In genomic region chr3:197737319-197737649, GRCh38 we compare ENCODE assay signal across 8 cellular contexts. TPM values are rescaled to one million over a fixed set of nuclear protein-coding genes. Genes with fewer than 3 reads are reported as not detected.
DNase-seq lines count a peak whose midpoint lies in the region; ATAC-seq and TF ChIP-seq lines count a peak whose summit lies in the region.

No MANE protein-coding gene starts in this region.

- H3K27ac ChIP-seq in upper lobe of right lung, result peak overlapping the region; percentile 85

- WGBS in lower leg skin, 2 donors, result 0% methylated on average over 6 of the region's 6 CpGs

- no peaks in the 10 kb centered on the region for H3K9me3 ChIP-seq in upper lobe of right lung

- no peaks in the 10 kb centered on the region for H3K36me3 Mint-ChIP-seq in activated naive CD4-positive, alpha-beta T cell treated with anti-CD3 and anti-CD28 coated beads, Interleukin-2, amount 50 U/mL, for 24 hours

- H3K4me1 ChIP-seq in upper lobe of right lung, result peaks cover 15% of the 10 kb centered on the region

- intact Hi-C loops in lower leg skin (cut with DNase I; ENCODE audit: low total_unique reads) (no loop called here), upper lobe of right lung (cut with DNase I) (no loop called here)

- TF ChIP-seq POLR2A in lower leg skin (IDR thresholded peaks at IDR 0.05), result no peak

- DNase-seq in activated naive CD4-positive, alpha-beta T cell (lab: John Stamatoyannopoulos, UW), result no peak
- DNase-seq in astrocyte of the spinal cord (ENCODE audit: low read depth, low spot score), result no peak
- peak in 1 of 2 donors; percentile 80 for DNase-seq in lower leg skin (ENCODE audit: low spot score in 2 of 2)
- no peak for DNase-seq in upper lobe of right lung
- DNase-seq in NCI-H226, result no peak
- no peak for DNase-seq in NOMO-1 (lab: John Stamatoyannopoulos, UW; ENCODE audit: unreplicated experiment in 2 of 2)

- ATAC-seq in upper lobe of right lung (no peak), GM19395 (IDR thresholded peaks at IDR 0.05; ENCODE audit: unreplicated experiment) (no peak)

- in situ Hi-C loops in astrocyte of the spinal cord (cut with HindIII; ENCODE audit: low sequenced_read_pairs), result no loop called here

- H3K9me3 Mint-ChIP-seq in activated naive CD4-positive, alpha-beta T cell treated with anti-CD3 and anti-CD28 coated beads, Interleukin-2, amount 50 U/mL, for 24 hours, result no peaks in the 10 kb centered on the region

- H3K4me3 Mint-ChIP-seq in activated naive CD4-positive, alpha-beta T cell treated with anti-CD3 and anti-CD28 coated beads, Interleukin-2, amount 50 U/mL, for 24 hours, result peak overlapping the region; percentile 97

- TF ChIP-seq CTCF in astrocyte of the spinal cord (IDR thresholded peaks at IDR 0.05; ENCODE audit: low read depth, low read length), result no peak
- no peak for TF ChIP-seq CTCF in lower leg skin (IDR thresholded peaks at IDR 0.05)
- no peak for TF ChIP-seq CTCF in upper lobe of right lung (IDR thresholded peaks at IDR 0.05)

- no peaks in the 10 kb centered on the region for H3K36me3 ChIP-seq in upper lobe of right lung

- H3K4me1 Mint-ChIP-seq in activated naive CD4-positive, alpha-beta T cell treated with anti-CD3 and anti-CD28 coated beads, Interleukin-2, amount 50 U/mL, for 24 hours, result peaks cover 31% of the 10 kb centered on the region

- no peaks in the 10 kb centered on the region for H3K27me3 ChIP-seq in upper lobe of right lung

- peak overlapping the region; percentile 74 for H3K4me3 ChIP-seq in astrocyte of the spinal cord (ENCODE audit: low read depth, low read length)
- peak overlapping the region; percentile 61 for H3K4me3 ChIP-seq in lower leg skin (ENCODE audit: low read depth, poor library complexity, severe bottlenecking)
- H3K4me3 ChIP-seq in upper lobe of right lung, result peak overlapping the region; percentile 95

- peak overlapping the region; percentile 80 for H3K27ac Mint-ChIP-seq in activated naive CD4-positive, alpha-beta T cell treated with anti-CD3 and anti-CD28 coated beads, Interleukin-2, amount 50 U/mL, for 24 hours

- no peaks in the 10 kb centered on the region for H3K27me3 Mint-ChIP-seq in activated naive CD4-positive, alpha-beta T cell treated with anti-CD3 and anti-CD28 coated beads, Interleukin-2, amount 50 U/mL, for 24 hours

RNA-seq across cellular contexts. Expression of gene RUBCN, which starts 0.6 kb away (rescaled TPM):
- total RNA-seq in lower leg skin (10 to 100 TPM; 29.1 to 50.2 (median 40.7) TPM), upper lobe of right lung (35.2 TPM)

RNA-seq across cellular contexts. Expression of gene FYTTD1, which starts 12.4 kb away (rescaled TPM):
- total RNA-seq in lower leg skin (10 to 100 TPM; 44.6 to 65.1 (median 54.3) TPM), upper lobe of right lung (46.8 TPM)

RNA-seq across cellular contexts. Expression of gene LRCH3, which starts 53.8 kb away (rescaled TPM):
- total RNA-seq in lower leg skin, result 10 to 100 TPM; 22.5 to 34.3 (median 27.7) TPM
- 43.5 TPM for total RNA-seq in upper lobe of right lung
